ENCODE assay signal across 20 cellular contexts in the genomic region with DNA sequence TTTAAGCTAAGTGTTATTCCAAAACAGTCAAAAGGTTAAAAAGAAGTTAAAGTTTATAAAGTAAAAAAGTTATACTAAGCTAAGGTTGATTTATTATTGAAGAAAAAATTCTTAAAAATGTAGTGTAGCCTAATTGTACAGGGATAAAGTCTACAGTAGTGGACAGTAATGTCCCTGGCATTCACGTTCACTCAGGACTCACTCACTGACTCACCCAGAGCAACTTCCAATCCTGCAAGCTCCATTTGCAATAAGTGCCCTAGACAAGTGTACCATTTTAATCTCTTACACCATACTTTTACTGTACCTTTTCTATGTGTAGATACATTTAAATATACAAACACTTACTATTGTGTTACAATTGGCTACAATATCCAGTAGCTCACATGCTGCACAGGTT.
"Had no signal": no experiment of that assay in that cellular context is flagged by ENCODE, and none has a peak within 500 bp of the region (broad histone marks: within the 10 kb centered on the region; RNA-seq: fewer than 3 reads in every experiment).

No MANE protein-coding gene starts in this region.

- H3K9me3 ChIP-seq: gastroesophageal sphincter, heart left ventricle, right atrium auricular region, transverse colon, uterus had no signal

- H3K27ac ChIP-seq: dorsolateral prefrontal cortex, epithelial cell of prostate, gastroesophageal sphincter, heart left ventricle, neural progenitor cell, right atrium auricular region, transverse colon, uterus had no signal

- FAIRE-seq: colon had no signal

- H3K4me1 ChIP-seq: gastroesophageal sphincter, heart left ventricle, neural progenitor cell, right atrium auricular region, transverse colon, uterus had no signal

- H3K27me3 ChIP-seq: dorsolateral prefrontal cortex, gastroesophageal sphincter, heart left ventricle, right atrium auricular region, transverse colon, uterus had no signal

- DNase-seq: activated CD4-positive, alpha-beta memory T cell treated with anti-CD3 and anti-CD28 coated beads, Interleukin-2, amount 10 ng/mL, durations not matched to agents 7 days and 5 days; activated CD4-positive, alpha-beta T cell treated with anti-CD3 and anti-CD28 coated beads for 48 hours; activated CD4-positive, CD25-positive, alpha-beta regulatory T cell; activated CD8-positive, alpha-beta memory T cell treated with anti-CD3 and anti-CD28 coated beads, Interleukin-2, amount 10 ng/mL, durations not matched to agents 7 days and 5 days; activated naive CD4-positive, alpha-beta T cell; activated naive CD8-positive, alpha-beta T cell treated with anti-CD3 and anti-CD28 coated beads, Interleukin-2, amount 10 ng/mL, durations not matched to agents 7 days and 5 days; central memory CD4-positive, alpha-beta T cell; dorsolateral prefrontal cortex; heart left ventricle; mesendoderm; naive thymus-derived CD4-positive, alpha-beta T cell; stimulated activated CD4-positive, alpha-beta T cell treated with anti-CD3 and anti-CD28 coated beads, Interleukin-2, amount 100 ng/mL, for 48 hours; T-helper 9 cell; transverse colon; uterus had no signal

- H3K36me3 ChIP-seq: gastroesophageal sphincter, heart left ventricle, neural progenitor cell, right atrium auricular region, transverse colon, uterus had no signal

- H3K4me3 ChIP-seq: dorsolateral prefrontal cortex, gastroesophageal sphincter, heart left ventricle, neural progenitor cell, right atrium auricular region, transverse colon, uterus had no signal

- ATAC-seq: activated CD8-positive, alpha-beta memory T cell treated with anti-CD3 and anti-CD28 coated beads, Interleukin-2, amount 10 ng/mL, durations not matched to agents 7 days and 5 days; gastroesophageal sphincter; heart left ventricle; naive thymus-derived CD4-positive, alpha-beta T cell had no signal
